ENCODE assay signal across 8 cellular contexts in genomic region chr16:89949121-89949742, GRCh38. TPM values are rescaled to one million over a fixed set of nuclear protein-coding genes. Genes with fewer than 3 reads are reported as not detected.
DNase-seq lines count a peak whose midpoint lies in the region; ATAC-seq and TF ChIP-seq lines count a peak whose summit lies in the region.

No MANE protein-coding gene starts in this region.

- no peak for TF ChIP-seq CTCF in Caco-2 (IDR thresholded peaks at IDR 0.05; ENCODE audit: insufficient read depth in 1 of 2, low read depth in 1 of 2, low read length in 1 of 2, severe bottlenecking in 1 of 2, unreplicated experiment in 1 of 2)
- no peak for TF ChIP-seq CTCF in PC-9 (conservative IDR thresholded peaks at IDR 0.05)
- TF ChIP-seq CTCF in epithelial cell of proximal tubule (conservative IDR thresholded peaks at IDR 0.05; ENCODE audit: low read depth, low read length): no peak
- no peak for TF ChIP-seq CTCF in osteocyte (IDR thresholded peaks at IDR 0.05)

- H3K27me3 ChIP-seq in Caco-2 (replicated peaks; ENCODE audit: control insufficient read depth, insufficient read depth, low read length): no peaks in the 10 kb centered on the region
- peaks cover 19% of the 10 kb centered on the region for H3K27me3 ChIP-seq in PC-9 (ENCODE audit: insufficient read depth, low read depth)

- H3K27me3 Mint-ChIP-seq in Caco-2 (ENCODE audit: insufficient read depth, unreplicated experiment) (peaks cover 3% of the 10 kb centered on the region), osteocyte (ENCODE audit: unreplicated experiment) (no peaks in the 10 kb centered on the region)

- CTCF ChIA-PET in Caco-2 (lab: Charles Lee) (no interaction called here), PC-9 (lab: Charles Lee) (interaction anchor here (0.7 kb wide), 1 partner anchor 21 kb away, joined by 3 read pairs; no protein-coding TSS in a partner anchor)

- POLR2A ChIA-PET in Caco-2 (lab: Charles Lee): interaction anchor here (0.5 kb wide), 1 partner anchor 27 kb away, joined by 5 read pairs; no protein-coding TSS in a partner anchor
- POLR2A ChIA-PET in PC-9 (lab: Charles Lee; ENCODE audit: unreplicated experiment): interaction anchor here (0.7 kb wide), 1 partner anchor 133 kb away, joined by 4 read pairs; no protein-coding TSS in a partner anchor

- peaks cover 1% of the 10 kb centered on the region; the same call in 1 of the 2 replicates for H3K36me3 ChIP-seq in Caco-2 (ENCODE audit: control insufficient read depth, insufficient read depth, low read length)
- H3K36me3 ChIP-seq in PC-9 (ENCODE audit: low read depth): no peaks in the 10 kb centered on the region

- no peaks in the 10 kb centered on the region for H4K20me1 ChIP-seq in PC-9 (ENCODE audit: insufficient read depth)

- no peaks in the 10 kb centered on the region for H3K9me2 ChIP-seq in PC-9 (ENCODE audit: insufficient read depth)

- no peaks in the 10 kb centered on the region for H3K79me2 ChIP-seq in PC-9 (ENCODE audit: low read depth)

- H3K27ac ChIP-seq in PC-9: no peak overlapping the region

- H3K4me1 Mint-ChIP-seq in Caco-2 (ENCODE audit: low read depth, unreplicated experiment) (no peaks in the 10 kb centered on the region), osteocyte (ENCODE audit: unreplicated experiment) (peaks cover 15% of the 10 kb centered on the region)

- ATAC-seq in HG02884 (IDR thresholded peaks at IDR 0.05; ENCODE audit: unreplicated experiment) (no peak), GM18867 (IDR thresholded peaks at IDR 0.05; ENCODE audit: unreplicated experiment) (no peak)

- no peaks in the 10 kb centered on the region for H3K9me3 ChIP-seq in Caco-2
- H3K9me3 ChIP-seq in PC-9 (ENCODE audit: insufficient read depth, low read depth): no peaks in the 10 kb centered on the region

- H3K4me2 ChIP-seq in PC-9: peak overlapping the region; percentile 78

- H3F3A ChIP-seq in PC-9 (ENCODE audit: insufficient read depth, low read depth): no peaks in the 10 kb centered on the region

- H3K9me3 Mint-ChIP-seq in Caco-2 (ENCODE audit: unreplicated experiment) (no peaks in the 10 kb centered on the region), osteocyte (ENCODE audit: unreplicated experiment) (no peaks in the 10 kb centered on the region)

- H3K4me3 ChIP-seq in Caco-2 (ENCODE audit: low read depth, low read length) (peak overlapping the region; percentile 81), PC-9 (peak overlapping the region; percentile 56; the same call in 1 of the 2 replicates), epithelial cell of proximal tubule (ENCODE audit: low read depth, low read length) (peak overlapping the region; percentile 82)

- peaks cover 17% of the 10 kb centered on the region for H3K36me3 Mint-ChIP-seq in Caco-2 (ENCODE audit: insufficient read depth, unreplicated experiment)
- H3K36me3 Mint-ChIP-seq in osteocyte (ENCODE audit: unreplicated experiment): no peaks in the 10 kb centered on the region

- H3K27ac Mint-ChIP-seq in Caco-2 (ENCODE audit: unreplicated experiment) (no peak overlapping the region), osteocyte (ENCODE audit: unreplicated experiment) (no peak overlapping the region)

- BruUV-seq in Caco-2 (replicated peaks; lab: Mats Ljungman, UMichigan): no TSS peak
- BruUV-seq in PC-9 (replicated peaks; lab: Mats Ljungman, UMichigan): no TSS peak

- H3K4me1 ChIP-seq in Caco-2 (peaks cover 8% of the 10 kb centered on the region; the same call in 1 of the 2 replicates), PC-9 (replicated peaks; ENCODE audit: insufficient read depth) (no peaks in the 10 kb centered on the region)

- intact Hi-C loops in Caco-2 (cut with micrococcal nuclease; ENCODE audit: unreplicated experiment) (no loop called here), PC-9 (cut with micrococcal nuclease; ENCODE audit: unreplicated experiment) (no loop called here)

- DNase-seq in Caco-2 (no peak), PC-9 (no peak), epithelial cell of proximal tubule (ENCODE audit: low read depth) (no peak), osteocyte (ENCODE audit: extremely low spot score, unreplicated experiment) (no peak), NCI-H82 treated with DMSO at 0.1 percent for 48 hours (lab: John Stamatoyannopoulos, UW; ENCODE audit: unreplicated experiment) (no peak), putamen (ENCODE audit: low spot score) (no peak)

- H2AFZ ChIP-seq in PC-9: no peak overlapping the region

- H3K4me3 Mint-ChIP-seq in Caco-2 (ENCODE audit: unreplicated experiment) (peak overlapping the region; percentile 73), osteocyte (ENCODE audit: unreplicated experiment) (peak overlapping the region; percentile 75)

RNA-seq across cellular contexts. Expression of gene DEF8, which starts 0.7 kb away (rescaled TPM):
- total RNA-seq in Caco-2 (2022) (132 and 145 TPM in 2 replicates), PC-9 (2021) (59.6 and 66.9 TPM in 2 replicates), epithelial cell of proximal tubule (113 and 125 TPM in 2 replicates), osteocyte (78.7 and 82.8 TPM in 2 replicates)

RNA-seq across cellular contexts. Expression of gene TUBB3, which starts 26.1 kb away (rescaled TPM):
- total RNA-seq in Caco-2 (2022) (31.3 and 37.5 TPM in 2 replicates), PC-9 (2021) (79.6 and 105 TPM in 2 replicates), epithelial cell of proximal tubule (833 and 996 TPM in 2 replicates), osteocyte (84.9 and 95.8 TPM in 2 replicates)

RNA-seq across cellular contexts. Expression of gene MC1R, which starts 30.6 kb away (rescaled TPM):
- total RNA-seq in Caco-2 (2022): 5.6 and 6.5 TPM in 2 replicates
- 34.3 and 45.2 TPM in 2 replicates for total RNA-seq in PC-9 (2021)
- 2.5 and 3.5 TPM in 2 replicates for total RNA-seq in epithelial cell of proximal tubule
- 6.5 and 6.9 TPM in 2 replicates for total RNA-seq in osteocyte
